In the genomic region with DNA sequence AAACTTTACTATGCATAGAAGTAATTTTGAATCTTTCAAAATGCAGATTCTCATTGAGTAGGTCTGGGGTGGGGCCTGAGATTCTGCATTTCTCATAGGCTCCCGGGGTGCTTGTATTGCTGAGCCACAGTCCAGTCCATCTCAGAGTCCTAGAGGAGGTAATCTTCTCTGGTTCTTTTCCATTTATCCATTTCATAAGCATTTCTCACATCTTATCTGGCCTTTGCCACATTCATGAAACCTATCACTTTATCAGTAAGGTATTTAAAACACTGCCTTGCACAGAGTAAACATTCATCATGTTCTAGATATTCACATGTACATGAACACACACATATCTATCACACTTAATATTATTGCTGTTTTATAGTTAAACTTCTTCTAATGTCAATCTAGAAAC, we compare ENCODE assay signal across 28 cellular contexts. TPM values are rescaled to one million over a fixed set of nuclear protein-coding genes. Genes with fewer than 3 reads are reported as not detected.
DNase-seq lines count a peak whose midpoint lies in the region; ATAC-seq, FAIRE-seq and TF ChIP-seq lines count a peak whose summit lies in the region.
"Had no signal": no experiment of that assay in that cellular context is flagged by ENCODE, and none has a peak within 500 bp of the region (broad histone marks: within the 10 kb centered on the region; RNA-seq: fewer than 3 reads in every experiment).

No MANE protein-coding gene starts in this region.

- H3K9me3 ChIP-seq in neural progenitor cell (ENCODE audit: low read depth), result no peaks in the 10 kb centered on the region
- H3K9me3 ChIP-seq: BLaER1 treated with 17β-estradiol and CSF1 and Interleukin-3, amounts not matched to agents 10 nM and 100 nM; Caco-2; heart left ventricle; ovary; tibial artery had no signal

- no peaks in the 10 kb centered on the region for H3K27me3 Mint-ChIP-seq in neural progenitor cell (ENCODE audit: insufficient read depth, low read depth)

- no peak overlapping the region for H3K4me2 ChIP-seq in neural progenitor cell
- H3K4me2 ChIP-seq: BLaER1 treated with 17β-estradiol and CSF1 and Interleukin-3, amounts not matched to agents 10 nM and 100 nM; KMS-11 had no signal

- peaks cover 2% of the 10 kb centered on the region for H3K36me3 Mint-ChIP-seq in neural progenitor cell
- H3K36me3 Mint-ChIP-seq: naive thymus-derived CD4-positive, alpha-beta T cell had no signal

- peaks cover 8% of the 10 kb centered on the region for H3K9me3 Mint-ChIP-seq in neural progenitor cell
- H3K9me3 Mint-ChIP-seq: naive thymus-derived CD4-positive, alpha-beta T cell; stimulated activated naive CD8-positive, alpha-beta T cell treated with anti-CD3 and anti-CD28 coated beads, Interleukin-15, amount 100 ng/mL, for 72 hours had no signal

- peak overlapping the region; percentile 50 for H3K27ac Mint-ChIP-seq in neural progenitor cell
- H3K27ac Mint-ChIP-seq: activated CD4-positive, alpha-beta T cell treated with anti-CD3 and anti-CD28 coated beads for 36 hours; activated T-cell treated with anti-CD3 and anti-CD28 coated beads, Interleukin-2, amount 50 U/mL, for 24 hours; naive thymus-derived CD4-positive, alpha-beta T cell had no signal

- H3K4me1 Mint-ChIP-seq in neural progenitor cell, result peaks cover 34% of the 10 kb centered on the region

- H3K36me3 ChIP-seq in ACC112 (ENCODE audit: insufficient read depth, low read length), result no peaks in the 10 kb centered on the region
- H3K36me3 ChIP-seq in neural progenitor cell, result no peaks in the 10 kb centered on the region
- H3K36me3 ChIP-seq: BLaER1 treated with 17β-estradiol and CSF1 and Interleukin-3, amounts not matched to agents 10 nM and 100 nM; heart left ventricle; ovary; tibial artery had no signal

- H3K4me1 ChIP-seq in ACC112 (ENCODE audit: control insufficient read depth, insufficient read depth, low read length, unreplicated experiment) (peaks cover 66% of the 10 kb centered on the region), neural progenitor cell (peaks cover 21% of the 10 kb centered on the region)
- H3K4me1 ChIP-seq: Caco-2 had no signal

- H3K79me2 ChIP-seq in ACC112 (ENCODE audit: control insufficient read depth, insufficient read depth, low read length, unreplicated experiment) (peaks cover 88% of the 10 kb centered on the region), neural progenitor cell (ENCODE audit: low read depth) (peaks cover 100% of the 10 kb centered on the region)

- no peak for TF ChIP-seq CTCF in neural progenitor cell (IDR thresholded peaks at IDR 0.05)

- no peaks in the 10 kb centered on the region for H3F3A ChIP-seq in neural progenitor cell (ENCODE audit: low read depth)

- H4K20me1 ChIP-seq in neural progenitor cell (ENCODE audit: low read depth), result peaks cover 100% of the 10 kb centered on the region

- no peak for TF ChIP-seq POLR2A in erythroblast (IDR thresholded peaks at IDR 0.05; ENCODE audit: low read length)

- H3K4me3 Mint-ChIP-seq in neural progenitor cell, result no peak overlapping the region
- H3K4me3 Mint-ChIP-seq: activated CD4-positive, alpha-beta T cell treated with anti-CD3 and anti-CD28 coated beads for 36 hours; activated T-cell treated with anti-CD3 and anti-CD28 coated beads, Interleukin-2, amount 50 U/mL, for 24 hours; naive thymus-derived CD4-positive, alpha-beta T cell; stimulated activated naive CD8-positive, alpha-beta T cell treated with anti-CD3 and anti-CD28 coated beads, Interleukin-15, amount 100 ng/mL, for 72 hours had no signal

- no peaks in the 10 kb centered on the region for H3K27me3 ChIP-seq in ACC112 (ENCODE audit: insufficient read depth, low read length)
- no peaks in the 10 kb centered on the region for H3K27me3 ChIP-seq in neural progenitor cell
- H3K27me3 ChIP-seq: BLaER1 treated with 17β-estradiol and CSF1 and Interleukin-3, amounts not matched to agents 10 nM and 100 nM; heart left ventricle; ovary; tibial artery had no signal

- H3K9ac ChIP-seq in neural progenitor cell, result no peak overlapping the region
- H3K9ac ChIP-seq: BLaER1 treated with 17β-estradiol and CSF1 and Interleukin-3, amounts not matched to agents 10 nM and 100 nM; KMS-11 had no signal

- H3K4me3 ChIP-seq in ACC112 (ENCODE audit: low read depth, low read length) (no peak overlapping the region), neural progenitor cell (no peak overlapping the region)
- H3K4me3 ChIP-seq: BLaER1 treated with 17β-estradiol and CSF1 and Interleukin-3, amounts not matched to agents 10 nM and 100 nM; heart left ventricle; ovary; tibial artery had no signal

- peak; percentile 5 for FAIRE-seq in RCC 7860 (lab: Jason Lieb, UNC)
- FAIRE-seq: GM18507 had no signal

- ATAC-seq in HG02973 (IDR thresholded peaks at IDR 0.05; ENCODE audit: unreplicated experiment), result no peak
- ATAC-seq: activated CD4-positive, alpha-beta T cell treated with anti-CD3 and anti-CD28 coated beads for 36 hours; naive thymus-derived CD4-positive, alpha-beta T cell; stimulated activated naive CD8-positive, alpha-beta T cell treated with anti-CD3 and anti-CD28 coated beads, Interleukin-15, amount 100 ng/mL, for 72 hours had no signal

- DNase-seq in RCC 7860 (ENCODE audit: low spot score), result no peak
- DNase-seq in erythroblast (lab: John Stamatoyannopoulos, UW), result peak; percentile 21 to 54
- no peak for DNase-seq in neural progenitor cell (ENCODE audit: low spot score)
- no peak for DNase-seq in activated CD4-positive, alpha-beta T cell treated with anti-CD3 and anti-CD28 coated beads for 48 hours
- DNase-seq in NOMO-1 (lab: John Stamatoyannopoulos, UW; ENCODE audit: unreplicated experiment in 2 of 2), result no peak
- no peak for DNase-seq in AG08396 (ENCODE audit: low spot score)
- DNase-seq: activated CD4-positive, alpha-beta T cell treated with anti-CD3 and anti-CD28 coated beads for 36 hours; activated CD8-positive, alpha-beta memory T cell treated with anti-CD3 and anti-CD28 coated beads for 24 hours; activated T-cell treated with anti-CD3 and anti-CD28 coated beads, Interleukin-2, amount 50 U/mL, for 24 hours; Caco-2; caudate nucleus; DMS79; heart left ventricle; MV-4-11; naive thymus-derived CD4-positive, alpha-beta T cell; NCI-H146; NCI-H524; ovary; retina; stimulated activated CD4-positive, alpha-beta T cell treated with anti-CD3 and anti-CD28 coated beads, Interleukin-12 subunit alpha, Interleukin-12 subunit beta, amount 100 ng/mL, for 4 hours; stimulated activated naive CD8-positive, alpha-beta T cell treated with anti-CD3 and anti-CD28 coated beads, Interleukin-15, amount 100 ng/mL, for 72 hours; T-helper 2 cell; tibial artery had no signal

- H3K27ac ChIP-seq in ACC112 (ENCODE audit: low read depth, low read length) (peak overlapping the region; percentile 88), neural progenitor cell (no peak overlapping the region)
- H3K27ac ChIP-seq: BLaER1 treated with 17β-estradiol and CSF1 and Interleukin-3, amounts not matched to agents 10 nM and 100 nM; KMS-11; ovary had no signal

- H2AFZ ChIP-seq in ACC112 (ENCODE audit: low read length, unreplicated experiment) (no peak overlapping the region), neural progenitor cell (replicated peaks) (no peak overlapping the region)

RNA-seq across cellular contexts. Expression of a gene that starts 11.9 kb away (rescaled TPM):
- total RNA-seq in neural progenitor cell (ENCODE audit: low replicate concordance), result 56.9 and 91.3 TPM in 2 replicates

Comparison
In these comparisons a context has a peak if more than half of its experiments do, and no peak if none do; other contexts are left out.
1. DNase-seq: peak in erythroblast (2 of 2); none in RCC 7860 (single experiment), neural progenitor cell (single experiment), activated CD4-positive, alpha-beta T cell treated with anti-CD3 and anti-CD28 coated beads for 48 hours (single experiment), NOMO-1 (0 of 2) and AG08396 (single experiment).